ENCODE assay signal across 1 cellular context in the genomic region with DNA sequence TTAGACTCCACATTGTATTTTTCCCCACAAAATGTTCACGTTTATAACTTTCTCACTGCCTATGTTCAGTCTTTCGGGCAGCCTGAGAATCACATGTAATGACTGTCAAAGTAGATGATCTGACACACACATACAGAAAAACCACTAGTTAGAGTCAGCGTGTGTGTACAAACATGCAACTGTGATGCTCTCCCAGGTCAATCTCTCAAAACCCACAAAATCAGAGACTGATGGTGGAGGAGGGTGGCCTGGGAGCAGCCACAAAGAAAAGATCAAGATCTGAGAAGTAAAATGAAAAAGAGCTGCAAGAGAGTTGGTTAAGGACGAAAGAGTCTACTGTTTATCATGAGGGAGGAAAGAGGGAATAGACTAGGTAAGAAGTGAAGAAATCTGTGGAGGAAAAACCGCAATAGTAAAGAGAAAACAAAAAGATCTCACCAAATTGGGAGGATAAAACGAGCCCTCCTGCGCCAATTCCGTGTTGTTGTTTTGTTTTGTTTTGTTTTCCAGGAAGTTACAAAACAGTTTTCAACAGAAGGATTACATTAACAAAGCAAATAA.
TF ChIP-seq lines count a peak whose summit lies in the region.

No MANE protein-coding gene starts in this region.

TF ChIP-seq in IMR-90, 13 proteins besides CTCF, POLR2A, EP300 and RAD21 (continued from another document):
- TF ChIP-seq FOS (IDR thresholded peaks at IDR 0.05; ENCODE audit: low read depth, low read length) (no peak), CHD1 (IDR thresholded peaks at IDR 0.05; ENCODE audit: low read depth, low read length) (no peak), RFX5 (IDR thresholded peaks at IDR 0.05; ENCODE audit: low read depth, low read length) (no peak), SMC3 (IDR thresholded peaks at IDR 0.05; ENCODE audit: low read depth, low read length) (no peak)
